9 cellular contexts compared by ENCODE assay signal in genomic region chr14:71362920-71363584, GRCh38. TPM values are rescaled to one million over a fixed set of nuclear protein-coding genes. Genes with fewer than 3 reads are reported as not detected.
DNase-seq lines count a peak whose midpoint lies in the region; ATAC-seq, FAIRE-seq and TF ChIP-seq lines count a peak whose summit lies in the region.
"Had no signal": no experiment of that assay in that cellular context is flagged by ENCODE, and none has a peak within 500 bp of the region (broad histone marks: within the 10 kb centered on the region; RNA-seq: fewer than 3 reads in every experiment).

No MANE protein-coding gene starts in this region.

- H3K27ac Mint-ChIP-seq in dendritic cell treated with granulocyte-macrophage colony-stimulating factor and Interleukin-4, amounts not matched to agents 40 ng/mL and 50 ng/mL, for 4 days = peak overlapping the region; percentile 86
- H3K27ac Mint-ChIP-seq in activated T-helper 1 cell treated with anti-CD3 and anti-CD28 coated beads, Interleukin-12 subunit alpha, Interleukin-12 subunit beta, Interleukin-2, Interleukin-4 antibody, amounts not matched to agents 30 ng/mL and 10 ng/mL and 1 ng/mL, durations not matched to agents 14 hours and 24 hours and 36 hours = no peak overlapping the region
- H3K27ac Mint-ChIP-seq in activated CD8-positive, alpha-beta T cell treated with anti-CD3 and anti-CD28 coated beads, Interleukin-2, amount 10 ng/mL, durations not matched to agents 7 days and 5 days = no peak overlapping the region

- peak; percentile 84 for ATAC-seq in sciatic nerve
- ATAC-seq in activated CD8-positive, alpha-beta T cell treated with anti-CD3 and anti-CD28 coated beads, Interleukin-2, amount 10 ng/mL, durations not matched to agents 7 days and 5 days = no peak

- H3K4me3 Mint-ChIP-seq in dendritic cell treated with granulocyte-macrophage colony-stimulating factor and Interleukin-4, amounts not matched to agents 40 ng/mL and 50 ng/mL, for 4 days = no peak overlapping the region
- no peak overlapping the region for H3K4me3 Mint-ChIP-seq in activated T-helper 1 cell treated with anti-CD3 and anti-CD28 coated beads, Interleukin-12 subunit alpha, Interleukin-12 subunit beta, Interleukin-2, Interleukin-4 antibody, amounts not matched to agents 30 ng/mL and 10 ng/mL and 1 ng/mL, durations not matched to agents 14 hours and 24 hours and 36 hours
- H3K4me3 Mint-ChIP-seq in activated CD8-positive, alpha-beta T cell treated with anti-CD3 and anti-CD28 coated beads, Interleukin-2, amount 10 ng/mL, durations not matched to agents 7 days and 5 days = no peak overlapping the region

- DNase-seq in GM12891 (ENCODE audit: insufficient read length, low spot score) = no peak
- DNase-seq in MV-4-11 (lab: John Stamatoyannopoulos, UW) = peak; percentile 75
- DNase-seq in sciatic nerve (ENCODE audit: low spot score) = no peak
- no peak for DNase-seq in UCSD-AML1 (lab: John Stamatoyannopoulos, UW; ENCODE audit: unreplicated experiment)
- no peak for DNase-seq in NCI-H2171 (lab: John Stamatoyannopoulos, UW)
- DNase-seq in activated T-helper 1 cell treated with anti-CD3 and anti-CD28 coated beads, Interleukin-12 subunit alpha, Interleukin-12 subunit beta, Interleukin-2, Interleukin-4 antibody, amounts not matched to agents 30 ng/mL and 10 ng/mL and 1 ng/mL, durations not matched to agents 14 hours and 24 hours and 36 hours (ENCODE audit: low spot score) = no peak
- DNase-seq in activated CD8-positive, alpha-beta T cell treated with anti-CD3 and anti-CD28 coated beads, Interleukin-2, amount 10 ng/mL, durations not matched to agents 7 days and 5 days = no peak
- DNase-seq: activated CD4-positive, alpha-beta T cell treated with anti-CD3 and anti-CD28 coated beads, Interleukin-2, amount 50 U/mL, for 1 hour had no signal

- POLR2A ChIA-PET in activated CD8-positive, alpha-beta T cell treated with anti-CD3 and anti-CD28 coated beads, Interleukin-2, amount 10 ng/mL, durations not matched to agents 7 days and 5 days (lab: Charles Lee) = no interaction called here

- H3K4me1 Mint-ChIP-seq in dendritic cell treated with granulocyte-macrophage colony-stimulating factor and Interleukin-4, amounts not matched to agents 40 ng/mL and 50 ng/mL, for 4 days (ENCODE audit: low read depth) = peaks cover 52% of the 10 kb centered on the region
- peaks cover 50% of the 10 kb centered on the region for H3K4me1 Mint-ChIP-seq in activated T-helper 1 cell treated with anti-CD3 and anti-CD28 coated beads, Interleukin-12 subunit alpha, Interleukin-12 subunit beta, Interleukin-2, Interleukin-4 antibody, amounts not matched to agents 30 ng/mL and 10 ng/mL and 1 ng/mL, durations not matched to agents 14 hours and 24 hours and 36 hours (ENCODE audit: low read depth)
- peaks cover 23% of the 10 kb centered on the region for H3K4me1 Mint-ChIP-seq in activated CD8-positive, alpha-beta T cell treated with anti-CD3 and anti-CD28 coated beads, Interleukin-2, amount 10 ng/mL, durations not matched to agents 7 days and 5 days (ENCODE audit: low read depth)

- H3K36me3 Mint-ChIP-seq in dendritic cell treated with granulocyte-macrophage colony-stimulating factor and Interleukin-4, amounts not matched to agents 40 ng/mL and 50 ng/mL, for 4 days (ENCODE audit: low read depth) = peaks cover 28% of the 10 kb centered on the region
- peaks cover 24% of the 10 kb centered on the region for H3K36me3 Mint-ChIP-seq in activated T-helper 1 cell treated with anti-CD3 and anti-CD28 coated beads, Interleukin-12 subunit alpha, Interleukin-12 subunit beta, Interleukin-2, Interleukin-4 antibody, amounts not matched to agents 30 ng/mL and 10 ng/mL and 1 ng/mL, durations not matched to agents 14 hours and 24 hours and 36 hours (ENCODE audit: low read depth)
- peaks cover 27% of the 10 kb centered on the region for H3K36me3 Mint-ChIP-seq in activated CD8-positive, alpha-beta T cell treated with anti-CD3 and anti-CD28 coated beads, Interleukin-2, amount 10 ng/mL, durations not matched to agents 7 days and 5 days (ENCODE audit: low read depth)

- peaks cover 21% of the 10 kb centered on the region for H3K9me3 Mint-ChIP-seq in dendritic cell treated with granulocyte-macrophage colony-stimulating factor and Interleukin-4, amounts not matched to agents 40 ng/mL and 50 ng/mL, for 4 days
- peaks cover 17% of the 10 kb centered on the region for H3K9me3 Mint-ChIP-seq in activated T-helper 1 cell treated with anti-CD3 and anti-CD28 coated beads, Interleukin-12 subunit alpha, Interleukin-12 subunit beta, Interleukin-2, Interleukin-4 antibody, amounts not matched to agents 30 ng/mL and 10 ng/mL and 1 ng/mL, durations not matched to agents 14 hours and 24 hours and 36 hours
- H3K9me3 Mint-ChIP-seq in activated CD8-positive, alpha-beta T cell treated with anti-CD3 and anti-CD28 coated beads, Interleukin-2, amount 10 ng/mL, durations not matched to agents 7 days and 5 days (ENCODE audit: insufficient read depth) = no peaks in the 10 kb centered on the region

- H3K27me3 Mint-ChIP-seq in dendritic cell treated with granulocyte-macrophage colony-stimulating factor and Interleukin-4, amounts not matched to agents 40 ng/mL and 50 ng/mL, for 4 days = no peaks in the 10 kb centered on the region
- H3K27me3 Mint-ChIP-seq in activated T-helper 1 cell treated with anti-CD3 and anti-CD28 coated beads, Interleukin-12 subunit alpha, Interleukin-12 subunit beta, Interleukin-2, Interleukin-4 antibody, amounts not matched to agents 30 ng/mL and 10 ng/mL and 1 ng/mL, durations not matched to agents 14 hours and 24 hours and 36 hours (ENCODE audit: insufficient read depth) = no peaks in the 10 kb centered on the region
- H3K27me3 Mint-ChIP-seq in activated CD8-positive, alpha-beta T cell treated with anti-CD3 and anti-CD28 coated beads, Interleukin-2, amount 10 ng/mL, durations not matched to agents 7 days and 5 days (ENCODE audit: low read depth) = no peaks in the 10 kb centered on the region

- intact Hi-C loops in dendritic cell treated with granulocyte-macrophage colony-stimulating factor and Interleukin-4, amounts not matched to agents 40 ng/mL and 50 ng/mL, for 4 days (cut with micrococcal nuclease) = loop anchor here (1.0 to 2.0 kb wide), 2 partner anchors 36 to 40 kb away; no protein-coding TSS in a partner anchor
- intact Hi-C loops in sciatic nerve (cut with DNase I) = no loop called here
- intact Hi-C loops in activated T-helper 1 cell treated with anti-CD3 and anti-CD28 coated beads, Interleukin-12 subunit alpha, Interleukin-12 subunit beta, Interleukin-2, Interleukin-4 antibody, amounts not matched to agents 30 ng/mL and 10 ng/mL and 1 ng/mL, durations not matched to agents 14 hours and 24 hours and 36 hours (cut with micrococcal nuclease) = loop anchor here (5.0 kb wide), 1 partner anchor 34 kb away; no protein-coding TSS in a partner anchor

- CTCF ChIA-PET in activated CD8-positive, alpha-beta T cell treated with anti-CD3 and anti-CD28 coated beads, Interleukin-2, amount 10 ng/mL, durations not matched to agents 7 days and 5 days (lab: Charles Lee) = interaction anchor here (1.9 kb wide), 1 partner anchor 38 kb away, joined by 4 read pairs; no protein-coding TSS in a partner anchor

- peak; percentile 62 for FAIRE-seq in GM12891 (lab: Jason Lieb, UNC)

- TF ChIP-seq POLR2A in GM12891 (IDR thresholded peaks at IDR 0.05; ENCODE audit: low read depth, low read length) = no peak

TF ChIP-seq in GM12891, 5 proteins besides CTCF, POLR2A, EP300 and RAD21:
- TF ChIP-seq POU2F2 (IDR thresholded peaks at IDR 0.05; ENCODE audit: low read depth, low read length) (no peak), PAX5 (IDR thresholded peaks at IDR 0.05; ENCODE audit: insufficient read depth, low read length, severe bottlenecking) (no peak), TAF1 (IDR thresholded peaks at IDR 0.05; ENCODE audit: low read depth, low read length) (no peak), POLR2AphosphoS5 (IDR thresholded peaks at IDR 0.05; ENCODE audit: low read depth, low read length) (no peak), SPI1 (IDR thresholded peaks at IDR 0.05; ENCODE audit: low read depth, low read length) (no peak)

RNA-seq across cellular contexts. Expression of gene SIPA1L1, which starts 42.8 kb away (rescaled TPM):
- 39.8 TPM for polyA plus RNA-seq in GM12891 (2012; ENCODE audit: low read depth, missing spikeins)
- total RNA-seq in sciatic nerve = 90.2 TPM
- 98.0 and 98.9 TPM in 2 replicates for total RNA-seq in activated T-helper 1 cell treated with anti-CD3 and anti-CD28 coated beads, Interleukin-12 subunit alpha, Interleukin-12 subunit beta, Interleukin-2, Interleukin-4 antibody, amounts not matched to agents 30 ng/mL and 10 ng/mL and 1 ng/mL, durations not matched to agents 14 hours and 24 hours and 36 hours
- total RNA-seq in activated CD8-positive, alpha-beta T cell treated with anti-CD3 and anti-CD28 coated beads, Interleukin-2, amount 10 ng/mL, durations not matched to agents 7 days and 5 days = 10 to 100 TPM; 49.6 to 52.6 TPM
